8 cellular contexts compared by ENCODE assay signal in genomic region chr20:53828673-53829085, GRCh38.
DNase-seq lines count a peak whose midpoint lies in the region; TF ChIP-seq lines count a peak whose summit lies in the region.

No MANE protein-coding gene starts in this region.

- 6 to 8% methylated on average over 5 of the region's 5 CpGs for WGBS in sigmoid colon, 2 donors

- H3K4me1 ChIP-seq in adipocyte (ENCODE audit: control insufficient read depth, insufficient read depth, low read length) = peaks cover 39% of the 10 kb centered on the region
- peaks cover 0 to 56% (median 42%) of the 10 kb centered on the region in 4 donors for H3K4me1 ChIP-seq in sigmoid colon

- no peak for TF ChIP-seq EP300 in sigmoid colon (IDR thresholded peaks at IDR 0.05)

- TF ChIP-seq CTCF in sigmoid colon (IDR thresholded peaks at IDR 0.05) = no peak

- intact Hi-C loops in sigmoid colon (cut with DNase I) = loop anchor here (2.0 to 5.0 kb wide), 2 partner anchors 38 to 236 kb away; partner anchors contain the start of gene ZNF217

- H3K36me3 ChIP-seq in adipocyte (ENCODE audit: control insufficient read depth, insufficient read depth, low read length, severe bottlenecking) (no peaks in the 10 kb centered on the region), sigmoid colon (no peaks in the 10 kb centered on the region)

- H3K27me3 ChIP-seq in adipocyte (replicated peaks; ENCODE audit: control insufficient read depth, insufficient read depth, low read length) (no peaks in the 10 kb centered on the region), sigmoid colon (no peaks in the 10 kb centered on the region)

- DNase-seq in DMS 273 (lab: John Stamatoyannopoulos, UW; ENCODE audit: unreplicated experiment) (peak; percentile 71), LoVo (ENCODE audit: low spot score) (peak; percentile 69), adipocyte (ENCODE audit: low read depth) (peak; percentile 87), hepatic stellate cell (ENCODE audit: low spot score) (peak; percentile 64), sigmoid colon (peak; percentile 69), NCI-H146 treated with DMSO at 0.1 percent for 48 hours (lab: John Stamatoyannopoulos, UW; ENCODE audit: unreplicated experiment) (no peak), SKM-1 treated with dmso at 0.1 percent for 144 hours (lab: John Stamatoyannopoulos, UW; ENCODE audit: unreplicated experiment) (no peak)
- no peak for DNase-seq in stimulated activated CD4-positive, alpha-beta T cell treated with anti-CD3 and anti-CD28 coated beads, Interleukin-4, amount 100 ng/mL, for 1 hour

- peak overlapping the region; percentile 97 for H3K9ac ChIP-seq in adipocyte (ENCODE audit: low read length)

- H3K4me3 ChIP-seq in adipocyte (ENCODE audit: low read length) (peak overlapping the region; percentile 76), sigmoid colon (peak overlapping the region in 3 of 4 donors; percentile 9 to 36 (median 18))

- H3K27ac ChIP-seq in sigmoid colon = peak overlapping the region; percentile 73 to 87 (median 83)

- H3K9me3 ChIP-seq in adipocyte (ENCODE audit: control insufficient read depth, low read length) (no peaks in the 10 kb centered on the region), sigmoid colon (no peaks in the 10 kb centered on the region)

- no peak for TF ChIP-seq POLR2A in sigmoid colon (IDR thresholded peaks at IDR 0.05)

Comparison
In these comparisons a context has a peak if more than half of its experiments do, and no peak if none do; other contexts are left out.
1. DNase-seq: peak in DMS 273 (single experiment), LoVo (single experiment), adipocyte (single experiment), hepatic stellate cell (single experiment) and sigmoid colon (single experiment); none in NCI-H146 treated with DMSO at 0.1 percent for 48 hours (single experiment), SKM-1 treated with dmso at 0.1 percent for 144 hours (single experiment) and stimulated activated CD4-positive, alpha-beta T cell treated with anti-CD3 and anti-CD28 coated beads, Interleukin-4, amount 100 ng/mL, for 1 hour (single experiment).